9 cellular contexts compared by ENCODE assay signal in genomic region chr3:146640955-146641867, GRCh38. TPM values are rescaled to one million over a fixed set of nuclear protein-coding genes. Genes with fewer than 3 reads are reported as not detected.
DNase-seq lines count a peak whose midpoint lies in the region; ATAC-seq and TF ChIP-seq lines count a peak whose summit lies in the region.
"Had no signal": no experiment of that assay in that cellular context is flagged by ENCODE, and none has a peak within 500 bp of the region (broad histone marks: within the 10 kb centered on the region; RNA-seq: fewer than 3 reads in every experiment).

No MANE protein-coding gene starts in this region.

- H3K9me3 Mint-ChIP-seq in MCF 10A (ENCODE audit: unreplicated experiment): no peaks in the 10 kb centered on the region
- H3K9me3 Mint-ChIP-seq: activated naive CD4-positive, alpha-beta T cell treated with anti-CD3 and anti-CD28 coated beads, Interleukin-2, amount 50 U/mL, for 72 hours had no signal

- H3K9me3 ChIP-seq in lower lobe of right lung: no peaks in the 10 kb centered on the region

- DNase-seq in DMS53 treated with DMSO at 0.1 percent for 48 hours (lab: John Stamatoyannopoulos, UW; ENCODE audit: unreplicated experiment) (peak; percentile 33), NCI-H526 (lab: John Stamatoyannopoulos, UW) (peak; percentile 37 to 67), MCF 10A (ENCODE audit: unreplicated experiment) (peak; percentile 51), lower lobe of right lung (no peak), ureter (ENCODE audit: low spot score) (no peak), coronary artery (ENCODE audit: low spot score) (no peak)

- H3K4me3 Mint-ChIP-seq in MCF 10A (ENCODE audit: unreplicated experiment): no peak overlapping the region

- H3K27me3 Mint-ChIP-seq in MCF 10A (ENCODE audit: insufficient read depth, unreplicated experiment): peaks cover 24% of the 10 kb centered on the region

- no peaks in the 10 kb centered on the region for H3K4me1 ChIP-seq in lower lobe of right lung

- H3K27ac ChIP-seq in lower lobe of right lung: no peak overlapping the region
- H3K27ac ChIP-seq in coronary artery: no peak overlapping the region

- H3K27ac Mint-ChIP-seq in MCF 10A (ENCODE audit: low read depth, unreplicated experiment): no peak overlapping the region
- H3K27ac Mint-ChIP-seq: activated naive CD4-positive, alpha-beta T cell treated with anti-CD3 and anti-CD28 coated beads, Interleukin-2, amount 50 U/mL, for 72 hours had no signal

- CTCF ChIA-PET in MCF 10A (lab: Yijun Ruan, JAX): interaction anchor here (0.6 to 4.4 kb wide), 16 partner anchors 11 to 699 kb away, joined by 3 to 38 read pairs (median 3); partner anchors contain the start of gene PLSCR5

- intact Hi-C loops in MCF 10A (cut with micrococcal nuclease) (loop anchor here (1.0 to 2.0 kb wide), 3 partner anchors 51 to 551 kb away; no protein-coding TSS in a partner anchor), lower lobe of right lung (cut with DNase I) (no loop called here)

- POLR2A ChIA-PET in MCF 10A (lab: Yijun Ruan, JAX): no interaction called here

- H3K36me3 ChIP-seq in lower lobe of right lung: no peaks in the 10 kb centered on the region

- no peaks in the 10 kb centered on the region for H3K36me3 Mint-ChIP-seq in MCF 10A (ENCODE audit: insufficient read depth, unreplicated experiment)
- H3K36me3 Mint-ChIP-seq: activated naive CD4-positive, alpha-beta T cell treated with anti-CD3 and anti-CD28 coated beads, Interleukin-2, amount 50 U/mL, for 72 hours had no signal

- TF ChIP-seq CTCF in MCF 10A (IDR thresholded peaks at IDR 0.05; ENCODE audit: unreplicated experiment) (peak; percentile 57), lower lobe of right lung (IDR thresholded peaks at IDR 0.05) (peak; percentile 41), coronary artery (IDR thresholded peaks at IDR 0.05) (no peak)

- ATAC-seq in GM19395 (IDR thresholded peaks at IDR 0.05; ENCODE audit: unreplicated experiment) (peak; percentile 85), HG03280 (IDR thresholded peaks at IDR 0.05; ENCODE audit: unreplicated experiment) (peak; percentile 74), lower lobe of right lung (peak in 1 of 2 donors; percentile 59)

- H3K4me3 ChIP-seq in lower lobe of right lung: no peak overlapping the region
- H3K4me3 ChIP-seq in coronary artery: no peak overlapping the region

- no peaks in the 10 kb centered on the region for H3K27me3 ChIP-seq in lower lobe of right lung (ENCODE audit: low read depth)

- no TSS peak for BruUV-seq in MCF 10A (replicated peaks; lab: Mats Ljungman, UMichigan)

- H3K4me1 Mint-ChIP-seq in MCF 10A (ENCODE audit: insufficient read depth, unreplicated experiment): no peaks in the 10 kb centered on the region

RNA-seq across cellular contexts. Expression of gene PLSCR5, which starts 36.1 kb away (rescaled TPM):
- total RNA-seq in MCF 10A (2022) (not detected in 2 replicates), lower lobe of right lung (not detected), ureter (not detected)
- total RNA-seq: activated naive CD4-positive, alpha-beta T cell treated with anti-CD3 and anti-CD28 coated beads, Interleukin-2, amount 50 U/mL, for 72 hours had no signal

Comparison
In these comparisons a context has a peak if more than half of its experiments do, and no peak if none do; other contexts are left out.
1. DNase-seq: peak in DMS53 treated with DMSO at 0.1 percent for 48 hours (single experiment), NCI-H526 (2 of 2) and MCF 10A (single experiment); none in lower lobe of right lung (single experiment), ureter (single experiment) and coronary artery (single experiment).